In genomic region chr22:33126881-33127280, GRCh38 we compare ENCODE assay signal across 13 cellular contexts.
DNase-seq lines count a peak whose midpoint lies in the region; ATAC-seq and TF ChIP-seq lines count a peak whose summit lies in the region.
"Had no signal": no experiment of that assay in that cellular context is flagged by ENCODE, and none has a peak within 500 bp of the region (broad histone marks: within the 10 kb centered on the region; RNA-seq: fewer than 3 reads in every experiment).

No MANE protein-coding gene starts in this region.

- no peaks in the 10 kb centered on the region for H3K4me1 Mint-ChIP-seq in stimulated activated naive CD8-positive, alpha-beta T cell treated with anti-CD3 and anti-CD28 coated beads, Interleukin-15, amount 100 ng/mL, for 72 hours
- H3K4me1 Mint-ChIP-seq: CD4-positive, alpha-beta memory T cell had no signal

- 32 to 60% methylated on average over 3 of the region's 3 CpGs for WGBS in upper lobe of left lung, 2 donors

- ATAC-seq in GM21825 (IDR thresholded peaks at IDR 0.05; ENCODE audit: unreplicated experiment) (no peak), upper lobe of left lung (ENCODE audit: low FRiP score in 2 of 2) (no peak)
- no peak for ATAC-seq in stimulated activated naive CD8-positive, alpha-beta T cell treated with anti-CD3 and anti-CD28 coated beads, Interleukin-15, amount 100 ng/mL, for 72 hours
- ATAC-seq: activated CD8-positive, alpha-beta T cell treated with anti-CD3 and anti-CD28 coated beads, Interleukin-2, amount 10 ng/mL, durations not matched to agents 7 days and 5 days had no signal

- H3K27ac Mint-ChIP-seq in stimulated activated naive CD8-positive, alpha-beta T cell treated with anti-CD3 and anti-CD28 coated beads, Interleukin-15, amount 100 ng/mL, for 72 hours = no peak overlapping the region
- H3K27ac Mint-ChIP-seq: activated CD8-positive, alpha-beta T cell treated with anti-CD3 and anti-CD28 coated beads, Interleukin-2, amount 10 ng/mL, durations not matched to agents 7 days and 5 days; CD4-positive, alpha-beta memory T cell had no signal

- no peaks in the 10 kb centered on the region for H3K36me3 ChIP-seq in upper lobe of left lung
- H3K36me3 ChIP-seq: SJCRH30 had no signal

- H3K27ac ChIP-seq in upper lobe of left lung = no peak overlapping the region
- H3K27ac ChIP-seq: SJCRH30 had no signal

- TF ChIP-seq EP300 in upper lobe of left lung (IDR thresholded peaks at IDR 0.05) = no peak

- H3K27me3 ChIP-seq in upper lobe of left lung = no peaks in the 10 kb centered on the region
- H3K27me3 ChIP-seq: SJCRH30 had no signal

- no peak for TF ChIP-seq POLR2A in upper lobe of left lung (IDR thresholded peaks at IDR 0.05)

- DNase-seq in ACHN (peak; percentile 1), H4 (ENCODE audit: low spot score) (peak; percentile 29), SW480 (ENCODE audit: low spot score) (peak; percentile 55), islet precursor cell (peak; percentile 56), GM19240 (ENCODE audit: insufficient read length, low spot score) (no peak), upper lobe of left lung (no peak)
- DNase-seq in stimulated activated naive CD8-positive, alpha-beta T cell treated with anti-CD3 and anti-CD28 coated beads, Interleukin-15, amount 100 ng/mL, for 72 hours = no peak
- DNase-seq: activated CD8-positive, alpha-beta T cell treated with anti-CD3 and anti-CD28 coated beads, Interleukin-2, amount 10 ng/mL, durations not matched to agents 7 days and 5 days; amniotic stem cell; CD4-positive, alpha-beta memory T cell; NCI-H1436 treated with DMSO at 0.1 percent for 48 hours; SJCRH30 had no signal

- H3K9me3 Mint-ChIP-seq in stimulated activated naive CD8-positive, alpha-beta T cell treated with anti-CD3 and anti-CD28 coated beads, Interleukin-15, amount 100 ng/mL, for 72 hours = no peaks in the 10 kb centered on the region

- in situ Hi-C loops in ACHN (cut with HindIII; ENCODE audit: low pct_ligation_motif_present, low pct_unique_long_range_greater_than_20kb, low sequenced_read_pairs) = no loop called here

- TF ChIP-seq CTCF in upper lobe of left lung (IDR thresholded peaks at IDR 0.05) = no peak

- peaks cover 11% of the 10 kb centered on the region for H3K27me3 Mint-ChIP-seq in stimulated activated naive CD8-positive, alpha-beta T cell treated with anti-CD3 and anti-CD28 coated beads, Interleukin-15, amount 100 ng/mL, for 72 hours

- H3K4me1 ChIP-seq in upper lobe of left lung = no peaks in the 10 kb centered on the region
- H3K4me1 ChIP-seq: SJCRH30 had no signal

- H3K4me3 ChIP-seq in upper lobe of left lung = no peak overlapping the region
- H3K4me3 ChIP-seq: SJCRH30 had no signal

- no peaks in the 10 kb centered on the region for H3K9me3 ChIP-seq in upper lobe of left lung
- H3K9me3 ChIP-seq: SJCRH30 had no signal

- no peak overlapping the region for H3K4me3 Mint-ChIP-seq in stimulated activated naive CD8-positive, alpha-beta T cell treated with anti-CD3 and anti-CD28 coated beads, Interleukin-15, amount 100 ng/mL, for 72 hours
- H3K4me3 Mint-ChIP-seq: activated CD8-positive, alpha-beta T cell treated with anti-CD3 and anti-CD28 coated beads, Interleukin-2, amount 10 ng/mL, durations not matched to agents 7 days and 5 days; CD4-positive, alpha-beta memory T cell had no signal

Comparison
In these comparisons a context has a peak if more than half of its experiments do, and no peak if none do; other contexts are left out.
1. DNase-seq: peak in ACHN (single experiment), H4 (single experiment), SW480 (single experiment) and islet precursor cell (single experiment); none in GM19240 (single experiment), stimulated activated naive CD8-positive, alpha-beta T cell treated with anti-CD3 and anti-CD28 coated beads, Interleukin-15, amount 100 ng/mL, for 72 hours (0 of 2) and upper lobe of left lung (0 of 2).